13 cellular contexts compared by ENCODE assay signal in genomic region chr5:61362796-61363364, GRCh38. TPM values are rescaled to one million over a fixed set of nuclear protein-coding genes. Genes with fewer than 3 reads are reported as not detected.
DNase-seq lines count a peak whose midpoint lies in the region; ATAC-seq and TF ChIP-seq lines count a peak whose summit lies in the region.
"Had no signal": no experiment of that assay in that cellular context is flagged by ENCODE, and none has a peak within 500 bp of the region (broad histone marks: within the 10 kb centered on the region; RNA-seq: fewer than 3 reads in every experiment).

No MANE protein-coding gene starts in this region.

- H3K27me3 ChIP-seq in GM06990 (replicated peaks; ENCODE audit: control insufficient read depth, insufficient read depth, low read length) = no peaks in the 10 kb centered on the region
- H3K27me3 ChIP-seq in SJCRH30 = no peaks in the 10 kb centered on the region
- no peaks in the 10 kb centered on the region for H3K27me3 ChIP-seq in lower lobe of right lung (ENCODE audit: low read depth)
- H3K27me3 ChIP-seq: esophagus muscularis mucosa had no signal

- CTCF ChIA-PET in AG04449 (lab: Yijun Ruan, JAX) = interaction anchor here (0.9 to 1.2 kb wide), 3 partner anchors 15 to 295 kb away, joined by 3 read pairs; no protein-coding TSS in a partner anchor

- POLR2A ChIA-PET in AG04449 (lab: Yijun Ruan, JAX) = no interaction called here

- H3K36me3 ChIP-seq in GM06990 (ENCODE audit: control insufficient read depth, insufficient read depth, low read length) = no peaks in the 10 kb centered on the region
- H3K36me3 ChIP-seq in SJCRH30 = peaks cover 2% of the 10 kb centered on the region; the same call in 1 of the 2 replicates
- no peaks in the 10 kb centered on the region for H3K36me3 ChIP-seq in lower lobe of right lung
- H3K36me3 ChIP-seq: esophagus muscularis mucosa had no signal

- H3K4me3 ChIP-seq in AG04449 (ENCODE audit: low read depth, low read length) (no peak overlapping the region), GM06990 (replicated peaks; ENCODE audit: low read depth, low read length) (no peak overlapping the region), foreskin fibroblast (ENCODE audit: low read depth in 1 of 2, low read length in 2 of 2) (no peak overlapping the region), SJCRH30 (no peak overlapping the region), lower lobe of right lung (no peak overlapping the region)
- H3K4me3 ChIP-seq: esophagus muscularis mucosa had no signal

- intact Hi-C loops in lower lobe of right lung (cut with DNase I) = no loop called here

- ATAC-seq in lower lobe of right lung = no peak

- TF ChIP-seq CTCF in AG04449 (IDR thresholded peaks at IDR 0.05; ENCODE audit: insufficient read depth, low read length, missing control alignments) (peak; percentile 31), GM06990 (IDR thresholded peaks at IDR 0.05; ENCODE audit: insufficient read depth, low read length, poor library complexity, severe bottlenecking) (peak; percentile 23), foreskin fibroblast (IDR thresholded peaks at IDR 0.05; ENCODE audit: low read depth, low read length) (peak; percentile 28), lower lobe of right lung (IDR thresholded peaks at IDR 0.05) (no peak)

- DNase-seq in AG04449 (ENCODE audit: low read depth, low spot score) = no peak
- DNase-seq in GM06990 (ENCODE audit: extremely low read depth, insufficient read length) = no peak
- peak; percentile 2 for DNase-seq in RPMI7951 (ENCODE audit: low read depth)
- DNase-seq in foreskin fibroblast = peak; percentile 37 to 57
- no peak for DNase-seq in SJCRH30
- DNase-seq in lower lobe of right lung = no peak
- no peak for DNase-seq in NCI-H345 treated with DMSO at 0.1 percent for 48 hours (lab: John Stamatoyannopoulos, UW; ENCODE audit: unreplicated experiment)
- DNase-seq in middle frontal gyrus (ENCODE audit: extremely low spot score, low spot score) = no peak
- DNase-seq: activated naive CD4-positive, alpha-beta T cell treated with anti-CD3 and anti-CD28 coated beads, Interleukin-2, amount 50 U/mL, for 16 hours; NCI-H2171; T1000; trophoblast cell had no signal

- H3K4me1 ChIP-seq in SJCRH30 = no peaks in the 10 kb centered on the region; the same call in 1 of the 2 replicates
- peaks cover 13% of the 10 kb centered on the region for H3K4me1 ChIP-seq in lower lobe of right lung

- H3K27ac ChIP-seq in SJCRH30 (no peak overlapping the region), lower lobe of right lung (no peak overlapping the region)
- H3K27ac ChIP-seq: esophagus muscularis mucosa had no signal

- H3K9me3 ChIP-seq in SJCRH30 (replicated peaks) = peaks cover 1% of the 10 kb centered on the region; the same call in 1 of the 2 replicates
- no peaks in the 10 kb centered on the region for H3K9me3 ChIP-seq in lower lobe of right lung
- H3K9me3 ChIP-seq: esophagus muscularis mucosa had no signal

RNA-seq across cellular contexts. Expression of gene ZSWIM6, which starts 30.8 kb away (rescaled TPM):
- total RNA-seq in RPMI7951 (2014; rRNA removed; shearing (Covaris generic)) = 4.4 and 5.0 TPM in 2 replicates
- 10.6 and 12.0 TPM in 2 replicates for total RNA-seq in SJCRH30 (2014; rRNA removed; shearing (Covaris generic))
- total RNA-seq in lower lobe of right lung = 18.1 TPM

Comparison
In these comparisons a context has a peak if more than half of its experiments do, and no peak if none do; other contexts are left out.
1. DNase-seq: peak in RPMI7951 (single experiment) and foreskin fibroblast (2 of 2); none in AG04449 (single experiment), GM06990 (single experiment), SJCRH30 (0 of 2), lower lobe of right lung (single experiment), NCI-H345 treated with DMSO at 0.1 percent for 48 hours (single experiment) and middle frontal gyrus (single experiment).